Comparison of ENCODE assay signal across 1 cellular context in genomic region chr3:136818191-136818850, GRCh38.
TF ChIP-seq lines count a peak whose summit lies in the region.

No MANE protein-coding gene starts in this region.

TF ChIP-seq in K562, 482 proteins besides CTCF, POLR2A, EP300 and RAD21 (continued from another document and continues in another):
- TF ChIP-seq TFAP4 (CRISPR knock-in tag; IDR thresholded peaks at IDR 0.05; ENCODE audit: borderline replicate concordance) (peak; percentile 55; the same call in 1 of the 2 replicates), ZNF224 (CRISPR knock-in tag; IDR thresholded peaks at IDR 0.05) (no peak), ZNF586 (CRISPR knock-in tag; conservative IDR thresholded peaks at IDR 0.05) (no peak), POLR2B (IDR thresholded peaks at IDR 0.05; ENCODE audit: low read depth, partially characterized antibody) (peak; percentile 26), FUS (optimal IDR thresholded peaks at IDR 0.05; ENCODE audit: low read depth, low read length) (no peak), PCBP1 (IDR thresholded peaks at IDR 0.05; ENCODE audit: low read depth, low read length, poor library complexity, severe bottlenecking) (no peak), RCOR1 (IDR thresholded peaks at IDR 0.05; ENCODE audit: borderline replicate concordance in 1 of 2, low read depth in 2 of 2, low read length in 2 of 2) (peak in 1 of 2 experiments; percentile 70; a peak in 1 of 4 replicates), NR2C2 (CRISPR knock-in tag; IDR thresholded peaks at IDR 0.05) (no peak), NR2C2 (tag; IDR thresholded peaks at IDR 0.05) (peak; percentile 58; the same call in 1 of the 2 replicates), JUND (IDR thresholded peaks at IDR 0.05; ENCODE audit: borderline replicate concordance, low read depth, low read length) (0 out of 2 replicates have a peak, but pooled peaks have one; percentile 24), JUND (tag; IDR thresholded peaks at IDR 0.05; ENCODE audit: borderline replicate concordance, low read depth, low read length) (no peak), HNRNPLL (IDR thresholded peaks at IDR 0.05; ENCODE audit: low read depth, low read length, poor library complexity, severe bottlenecking) (peak; percentile 6), MTF1 (CRISPR knock-in tag; IDR thresholded peaks at IDR 0.05; ENCODE audit: borderline replicate concordance) (no peak), NFRKB (IDR thresholded peaks at IDR 0.05; ENCODE audit: low read depth) (peak; percentile 48; the same call in 1 of the 2 replicates), ZC3H4 (CRISPR knock-in tag; IDR thresholded peaks at IDR 0.05; ENCODE audit: borderline replicate concordance) (no peak), RHOXF2B (CRISPR knock-in tag; conservative IDR thresholded peaks at IDR 0.05) (no peak)
- TF ChIP-seq, protein P1, sequence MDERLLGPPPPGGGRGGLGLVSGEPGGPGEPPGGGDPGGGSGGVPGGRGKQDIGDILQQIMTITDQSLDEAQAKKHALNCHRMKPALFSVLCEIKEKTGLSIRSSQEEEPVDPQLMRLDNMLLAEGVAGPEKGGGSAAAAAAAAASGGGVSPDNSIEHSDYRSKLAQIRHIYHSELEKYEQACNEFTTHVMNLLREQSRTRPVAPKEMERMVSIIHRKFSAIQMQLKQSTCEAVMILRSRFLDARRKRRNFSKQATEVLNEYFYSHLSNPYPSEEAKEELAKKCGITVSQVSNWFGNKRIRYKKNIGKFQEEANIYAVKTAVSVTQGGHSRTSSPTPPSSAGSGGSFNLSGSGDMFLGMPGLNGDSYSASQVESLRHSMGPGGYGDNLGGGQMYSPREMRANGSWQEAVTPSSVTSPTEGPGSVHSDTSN (CRISPR knock-in tag; IDR thresholded peaks at IDR 0.05; ENCODE audit: low read depth), result no peak
- TF ChIP-seq, protein P1 (tag; conservative IDR thresholded peaks at IDR 0.05; ENCODE audit: low read depth), result no peak
- TF ChIP-seq, protein P2, sequence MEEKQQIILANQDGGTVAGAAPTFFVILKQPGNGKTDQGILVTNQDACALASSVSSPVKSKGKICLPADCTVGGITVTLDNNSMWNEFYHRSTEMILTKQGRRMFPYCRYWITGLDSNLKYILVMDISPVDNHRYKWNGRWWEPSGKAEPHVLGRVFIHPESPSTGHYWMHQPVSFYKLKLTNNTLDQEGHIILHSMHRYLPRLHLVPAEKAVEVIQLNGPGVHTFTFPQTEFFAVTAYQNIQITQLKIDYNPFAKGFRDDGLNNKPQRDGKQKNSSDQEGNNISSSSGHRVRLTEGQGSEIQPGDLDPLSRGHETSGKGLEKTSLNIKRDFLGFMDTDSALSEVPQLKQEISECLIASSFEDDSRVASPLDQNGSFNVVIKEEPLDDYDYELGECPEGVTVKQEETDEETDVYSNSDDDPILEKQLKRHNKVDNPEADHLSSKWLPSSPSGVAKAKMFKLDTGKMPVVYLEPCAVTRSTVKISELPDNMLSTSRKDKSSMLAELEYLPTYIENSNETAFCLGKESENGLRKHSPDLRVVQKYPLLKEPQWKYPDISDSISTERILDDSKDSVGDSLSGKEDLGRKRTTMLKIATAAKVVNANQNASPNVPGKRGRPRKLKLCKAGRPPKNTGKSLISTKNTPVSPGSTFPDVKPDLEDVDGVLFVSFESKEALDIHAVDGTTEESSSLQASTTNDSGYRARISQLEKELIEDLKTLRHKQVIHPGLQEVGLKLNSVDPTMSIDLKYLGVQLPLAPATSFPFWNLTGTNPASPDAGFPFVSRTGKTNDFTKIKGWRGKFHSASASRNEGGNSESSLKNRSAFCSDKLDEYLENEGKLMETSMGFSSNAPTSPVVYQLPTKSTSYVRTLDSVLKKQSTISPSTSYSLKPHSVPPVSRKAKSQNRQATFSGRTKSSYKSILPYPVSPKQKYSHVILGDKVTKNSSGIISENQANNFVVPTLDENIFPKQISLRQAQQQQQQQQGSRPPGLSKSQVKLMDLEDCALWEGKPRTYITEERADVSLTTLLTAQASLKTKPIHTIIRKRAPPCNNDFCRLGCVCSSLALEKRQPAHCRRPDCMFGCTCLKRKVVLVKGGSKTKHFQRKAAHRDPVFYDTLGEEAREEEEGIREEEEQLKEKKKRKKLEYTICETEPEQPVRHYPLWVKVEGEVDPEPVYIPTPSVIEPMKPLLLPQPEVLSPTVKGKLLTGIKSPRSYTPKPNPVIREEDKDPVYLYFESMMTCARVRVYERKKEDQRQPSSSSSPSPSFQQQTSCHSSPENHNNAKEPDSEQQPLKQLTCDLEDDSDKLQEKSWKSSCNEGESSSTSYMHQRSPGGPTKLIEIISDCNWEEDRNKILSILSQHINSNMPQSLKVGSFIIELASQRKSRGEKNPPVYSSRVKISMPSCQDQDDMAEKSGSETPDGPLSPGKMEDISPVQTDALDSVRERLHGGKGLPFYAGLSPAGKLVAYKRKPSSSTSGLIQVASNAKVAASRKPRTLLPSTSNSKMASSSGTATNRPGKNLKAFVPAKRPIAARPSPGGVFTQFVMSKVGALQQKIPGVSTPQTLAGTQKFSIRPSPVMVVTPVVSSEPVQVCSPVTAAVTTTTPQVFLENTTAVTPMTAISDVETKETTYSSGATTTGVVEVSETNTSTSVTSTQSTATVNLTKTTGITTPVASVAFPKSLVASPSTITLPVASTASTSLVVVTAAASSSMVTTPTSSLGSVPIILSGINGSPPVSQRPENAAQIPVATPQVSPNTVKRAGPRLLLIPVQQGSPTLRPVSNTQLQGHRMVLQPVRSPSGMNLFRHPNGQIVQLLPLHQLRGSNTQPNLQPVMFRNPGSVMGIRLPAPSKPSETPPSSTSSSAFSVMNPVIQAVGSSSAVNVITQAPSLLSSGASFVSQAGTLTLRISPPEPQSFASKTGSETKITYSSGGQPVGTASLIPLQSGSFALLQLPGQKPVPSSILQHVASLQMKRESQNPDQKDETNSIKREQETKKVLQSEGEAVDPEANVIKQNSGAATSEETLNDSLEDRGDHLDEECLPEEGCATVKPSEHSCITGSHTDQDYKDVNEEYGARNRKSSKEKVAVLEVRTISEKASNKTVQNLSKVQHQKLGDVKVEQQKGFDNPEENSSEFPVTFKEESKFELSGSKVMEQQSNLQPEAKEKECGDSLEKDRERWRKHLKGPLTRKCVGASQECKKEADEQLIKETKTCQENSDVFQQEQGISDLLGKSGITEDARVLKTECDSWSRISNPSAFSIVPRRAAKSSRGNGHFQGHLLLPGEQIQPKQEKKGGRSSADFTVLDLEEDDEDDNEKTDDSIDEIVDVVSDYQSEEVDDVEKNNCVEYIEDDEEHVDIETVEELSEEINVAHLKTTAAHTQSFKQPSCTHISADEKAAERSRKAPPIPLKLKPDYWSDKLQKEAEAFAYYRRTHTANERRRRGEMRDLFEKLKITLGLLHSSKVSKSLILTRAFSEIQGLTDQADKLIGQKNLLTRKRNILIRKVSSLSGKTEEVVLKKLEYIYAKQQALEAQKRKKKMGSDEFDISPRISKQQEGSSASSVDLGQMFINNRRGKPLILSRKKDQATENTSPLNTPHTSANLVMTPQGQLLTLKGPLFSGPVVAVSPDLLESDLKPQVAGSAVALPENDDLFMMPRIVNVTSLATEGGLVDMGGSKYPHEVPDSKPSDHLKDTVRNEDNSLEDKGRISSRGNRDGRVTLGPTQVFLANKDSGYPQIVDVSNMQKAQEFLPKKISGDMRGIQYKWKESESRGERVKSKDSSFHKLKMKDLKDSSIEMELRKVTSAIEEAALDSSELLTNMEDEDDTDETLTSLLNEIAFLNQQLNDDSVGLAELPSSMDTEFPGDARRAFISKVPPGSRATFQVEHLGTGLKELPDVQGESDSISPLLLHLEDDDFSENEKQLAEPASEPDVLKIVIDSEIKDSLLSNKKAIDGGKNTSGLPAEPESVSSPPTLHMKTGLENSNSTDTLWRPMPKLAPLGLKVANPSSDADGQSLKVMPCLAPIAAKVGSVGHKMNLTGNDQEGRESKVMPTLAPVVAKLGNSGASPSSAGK (IDR thresholded peaks at IDR 0.05), result no peak
- TF ChIP-seq, protein P3, sequence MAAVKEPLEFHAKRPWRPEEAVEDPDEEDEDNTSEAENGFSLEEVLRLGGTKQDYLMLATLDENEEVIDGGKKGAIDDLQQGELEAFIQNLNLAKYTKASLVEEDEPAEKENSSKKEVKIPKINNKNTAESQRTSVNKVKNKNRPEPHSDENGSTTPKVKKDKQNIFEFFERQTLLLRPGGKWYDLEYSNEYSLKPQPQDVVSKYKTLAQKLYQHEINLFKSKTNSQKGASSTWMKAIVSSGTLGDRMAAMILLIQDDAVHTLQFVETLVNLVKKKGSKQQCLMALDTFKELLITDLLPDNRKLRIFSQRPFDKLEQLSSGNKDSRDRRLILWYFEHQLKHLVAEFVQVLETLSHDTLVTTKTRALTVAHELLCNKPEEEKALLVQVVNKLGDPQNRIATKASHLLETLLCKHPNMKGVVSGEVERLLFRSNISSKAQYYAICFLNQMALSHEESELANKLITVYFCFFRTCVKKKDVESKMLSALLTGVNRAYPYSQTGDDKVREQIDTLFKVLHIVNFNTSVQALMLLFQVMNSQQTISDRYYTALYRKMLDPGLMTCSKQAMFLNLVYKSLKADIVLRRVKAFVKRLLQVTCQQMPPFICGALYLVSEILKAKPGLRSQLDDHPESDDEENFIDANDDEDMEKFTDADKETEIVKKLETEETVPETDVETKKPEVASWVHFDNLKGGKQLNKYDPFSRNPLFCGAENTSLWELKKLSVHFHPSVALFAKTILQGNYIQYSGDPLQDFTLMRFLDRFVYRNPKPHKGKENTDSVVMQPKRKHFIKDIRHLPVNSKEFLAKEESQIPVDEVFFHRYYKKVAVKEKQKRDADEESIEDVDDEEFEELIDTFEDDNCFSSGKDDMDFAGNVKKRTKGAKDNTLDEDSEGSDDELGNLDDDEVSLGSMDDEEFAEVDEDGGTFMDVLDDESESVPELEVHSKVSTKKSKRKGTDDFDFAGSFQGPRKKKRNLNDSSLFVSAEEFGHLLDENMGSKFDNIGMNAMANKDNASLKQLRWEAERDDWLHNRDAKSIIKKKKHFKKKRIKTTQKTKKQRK (IDR thresholded peaks at IDR 0.05; ENCODE audit: borderline replicate concordance, low read depth, low read length), result no peak
- TF ChIP-seq, protein P4, sequence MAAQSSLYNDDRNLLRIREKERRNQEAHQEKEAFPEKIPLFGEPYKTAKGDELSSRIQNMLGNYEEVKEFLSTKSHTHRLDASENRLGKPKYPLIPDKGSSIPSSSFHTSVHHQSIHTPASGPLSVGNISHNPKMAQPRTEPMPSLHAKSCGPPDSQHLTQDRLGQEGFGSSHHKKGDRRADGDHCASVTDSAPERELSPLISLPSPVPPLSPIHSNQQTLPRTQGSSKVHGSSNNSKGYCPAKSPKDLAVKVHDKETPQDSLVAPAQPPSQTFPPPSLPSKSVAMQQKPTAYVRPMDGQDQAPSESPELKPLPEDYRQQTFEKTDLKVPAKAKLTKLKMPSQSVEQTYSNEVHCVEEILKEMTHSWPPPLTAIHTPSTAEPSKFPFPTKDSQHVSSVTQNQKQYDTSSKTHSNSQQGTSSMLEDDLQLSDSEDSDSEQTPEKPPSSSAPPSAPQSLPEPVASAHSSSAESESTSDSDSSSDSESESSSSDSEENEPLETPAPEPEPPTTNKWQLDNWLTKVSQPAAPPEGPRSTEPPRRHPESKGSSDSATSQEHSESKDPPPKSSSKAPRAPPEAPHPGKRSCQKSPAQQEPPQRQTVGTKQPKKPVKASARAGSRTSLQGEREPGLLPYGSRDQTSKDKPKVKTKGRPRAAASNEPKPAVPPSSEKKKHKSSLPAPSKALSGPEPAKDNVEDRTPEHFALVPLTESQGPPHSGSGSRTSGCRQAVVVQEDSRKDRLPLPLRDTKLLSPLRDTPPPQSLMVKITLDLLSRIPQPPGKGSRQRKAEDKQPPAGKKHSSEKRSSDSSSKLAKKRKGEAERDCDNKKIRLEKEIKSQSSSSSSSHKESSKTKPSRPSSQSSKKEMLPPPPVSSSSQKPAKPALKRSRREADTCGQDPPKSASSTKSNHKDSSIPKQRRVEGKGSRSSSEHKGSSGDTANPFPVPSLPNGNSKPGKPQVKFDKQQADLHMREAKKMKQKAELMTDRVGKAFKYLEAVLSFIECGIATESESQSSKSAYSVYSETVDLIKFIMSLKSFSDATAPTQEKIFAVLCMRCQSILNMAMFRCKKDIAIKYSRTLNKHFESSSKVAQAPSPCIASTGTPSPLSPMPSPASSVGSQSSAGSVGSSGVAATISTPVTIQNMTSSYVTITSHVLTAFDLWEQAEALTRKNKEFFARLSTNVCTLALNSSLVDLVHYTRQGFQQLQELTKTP (IDR thresholded peaks at IDR 0.05; ENCODE audit: low read depth in 1 of 2, partially characterized antibody in 2 of 2), result peak in 1 of 2 experiments; percentile 21
- TF ChIP-seq, protein P5, sequence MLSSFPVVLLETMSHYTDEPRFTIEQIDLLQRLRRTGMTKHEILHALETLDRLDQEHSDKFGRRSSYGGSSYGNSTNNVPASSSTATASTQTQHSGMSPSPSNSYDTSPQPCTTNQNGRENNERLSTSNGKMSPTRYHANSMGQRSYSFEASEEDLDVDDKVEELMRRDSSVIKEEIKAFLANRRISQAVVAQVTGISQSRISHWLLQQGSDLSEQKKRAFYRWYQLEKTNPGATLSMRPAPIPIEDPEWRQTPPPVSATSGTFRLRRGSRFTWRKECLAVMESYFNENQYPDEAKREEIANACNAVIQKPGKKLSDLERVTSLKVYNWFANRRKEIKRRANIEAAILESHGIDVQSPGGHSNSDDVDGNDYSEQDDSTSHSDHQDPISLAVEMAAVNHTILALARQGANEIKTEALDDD (IDR thresholded peaks at IDR 0.05), result peak; percentile 76
